ENCODE assay signal across 26 cellular contexts in genomic region chr4:28760003-28760402, GRCh38.
"Had no signal": no experiment of that assay in that cellular context is flagged by ENCODE, and none has a peak within 500 bp of the region (broad histone marks: within the 10 kb centered on the region; RNA-seq: fewer than 3 reads in every experiment).

No MANE protein-coding gene starts in this region.

- ATAC-seq: stimulated activated effector memory CD8-positive, alpha-beta T cell treated with anti-CD3 and anti-CD28 coated beads, Interleukin-12 subunit alpha, Interleukin-12 subunit beta, amount 100 ng/mL, for 72 hours; stimulated activated memory B cell treated with anti-CD40 and anti-IgM and Interleukin-4, amounts not matched to agents 10 μg/mL and 1 μg/mL and 100 μg/mL, for 72 hours; stimulated activated naive B cell treated with anti-CD40 and anti-IgM and Interleukin-4, amounts not matched to agents 10 μg/mL and 1 μg/mL and 100 μg/mL, for 72 hours; stimulated activated naive CD8-positive, alpha-beta T cell treated with anti-CD3 and anti-CD28 coated beads, Interleukin-15, amount 100 ng/mL, for 72 hours; stimulated activated naive CD8-positive, alpha-beta T cell treated with anti-CD3 and anti-CD28 coated beads, Interleukin-15, Interleukin-2, amounts not matched to agents 100 U/mL and 50 U/mL, for 24 hours; upper lobe of right lung had no signal

- FAIRE-seq: urothelium cell line had no signal

- H3K9me3 ChIP-seq: stomach, suprapubic skin, testis, thoracic aorta, thyroid gland, tibial artery, transverse colon, upper lobe of left lung, upper lobe of right lung, uterus, vagina had no signal

- H3K4me3 ChIP-seq: stomach, suprapubic skin, testis, thoracic aorta, thyroid gland, tibial artery, tibial nerve, transverse colon, upper lobe of left lung, upper lobe of right lung, uterus, vagina had no signal

- H3K4me1 ChIP-seq: stomach, suprapubic skin, testis, thyroid gland, tibial artery, tibial nerve, transverse colon, upper lobe of left lung, upper lobe of right lung, uterus, vagina had no signal

- H3K27me3 ChIP-seq: stomach, suprapubic skin, testis, thyroid gland, tibial artery, tibial nerve, transverse colon, upper lobe of left lung, upper lobe of right lung, uterus, vagina had no signal

- DNase-seq: stimulated activated CD4-positive, alpha-beta T cell treated with anti-CD3 and anti-CD28 coated beads, Interleukin-2, amount 100 ng/mL, for 48 hours; stimulated activated CD4-positive, alpha-beta T cell treated with anti-CD3 and anti-CD28 coated beads, Interleukin-4, amount 100 ng/mL, for 1 hour; stimulated activated CD4-positive, alpha-beta T cell treated with anti-CD3 and anti-CD28 coated beads, Interleukin-4, amount 100 ng/mL, for 24 hours; stimulated activated CD4-positive, alpha-beta T cell treated with anti-CD3 and anti-CD28 coated beads, Interleukin-4, amount 100 ng/mL, for 4 hours; stimulated activated CD8-positive, alpha-beta memory T cell treated with anti-CD3 and anti-CD28 coated beads, Interleukin-4, amount 100 ng/mL, for 48 hours; stimulated activated naive B cell treated with anti-CD40 and anti-IgM and Interleukin-4, amounts not matched to agents 10 μg/mL and 1 μg/mL and 100 μg/mL, for 72 hours; stimulated activated naive CD4-positive, alpha-beta T cell; stimulated activated naive CD4-positive, alpha-beta T cell treated with Interleukin-2 at 50 U/mL for 16 hours; stimulated activated naive CD8-positive, alpha-beta T cell treated with anti-CD3 and anti-CD28 coated beads, Interleukin-15, amount 100 ng/mL, for 72 hours; stimulated activated naive CD8-positive, alpha-beta T cell treated with anti-CD3 and anti-CD28 coated beads, Interleukin-15, Interleukin-2, amounts not matched to agents 100 U/mL and 50 U/mL, for 24 hours; stomach; substantia nigra; testis; thyroid gland; tibial artery; transverse colon; upper lobe of left lung; upper lobe of right lung; uterus had no signal

- H3K36me3 ChIP-seq: stomach, suprapubic skin, thoracic aorta, thyroid gland, tibial artery, tibial nerve, transverse colon, upper lobe of left lung, upper lobe of right lung, uterus, vagina had no signal

- H3K27ac ChIP-seq: stomach, suprapubic skin, testis, thoracic aorta, thyroid gland, tibial artery, tibial nerve, transverse colon, upper lobe of left lung, upper lobe of right lung, uterus, vagina had no signal
